ENCODE assay signal across 1 cellular context in genomic region chr22:17638432-17639237, GRCh38.
TF ChIP-seq lines count a peak whose summit lies in the region.

A gene with protein sequence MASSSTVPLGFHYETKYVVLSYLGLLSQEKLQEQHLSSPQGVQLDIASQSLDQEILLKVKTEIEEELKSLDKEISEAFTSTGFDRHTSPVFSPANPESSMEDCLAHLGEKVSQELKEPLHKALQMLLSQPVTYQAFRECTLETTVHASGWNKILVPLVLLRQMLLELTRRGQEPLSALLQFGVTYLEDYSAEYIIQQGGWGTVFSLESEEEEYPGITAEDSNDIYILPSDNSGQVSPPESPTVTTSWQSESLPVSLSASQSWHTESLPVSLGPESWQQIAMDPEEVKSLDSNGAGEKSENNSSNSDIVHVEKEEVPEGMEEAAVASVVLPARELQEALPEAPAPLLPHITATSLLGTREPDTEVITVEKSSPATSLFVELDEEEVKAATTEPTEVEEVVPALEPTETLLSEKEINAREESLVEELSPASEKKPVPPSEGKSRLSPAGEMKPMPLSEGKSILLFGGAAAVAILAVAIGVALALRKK (plus strand): TSS chr22:17638757. CDS start chr22:17655712, 16,955 bp downstream.

TF ChIP-seq in HepG2, 621 proteins besides CTCF, POLR2A, EP300 and RAD21 (continued from another document and continues in another):
- TF ChIP-seq, protein P1, sequence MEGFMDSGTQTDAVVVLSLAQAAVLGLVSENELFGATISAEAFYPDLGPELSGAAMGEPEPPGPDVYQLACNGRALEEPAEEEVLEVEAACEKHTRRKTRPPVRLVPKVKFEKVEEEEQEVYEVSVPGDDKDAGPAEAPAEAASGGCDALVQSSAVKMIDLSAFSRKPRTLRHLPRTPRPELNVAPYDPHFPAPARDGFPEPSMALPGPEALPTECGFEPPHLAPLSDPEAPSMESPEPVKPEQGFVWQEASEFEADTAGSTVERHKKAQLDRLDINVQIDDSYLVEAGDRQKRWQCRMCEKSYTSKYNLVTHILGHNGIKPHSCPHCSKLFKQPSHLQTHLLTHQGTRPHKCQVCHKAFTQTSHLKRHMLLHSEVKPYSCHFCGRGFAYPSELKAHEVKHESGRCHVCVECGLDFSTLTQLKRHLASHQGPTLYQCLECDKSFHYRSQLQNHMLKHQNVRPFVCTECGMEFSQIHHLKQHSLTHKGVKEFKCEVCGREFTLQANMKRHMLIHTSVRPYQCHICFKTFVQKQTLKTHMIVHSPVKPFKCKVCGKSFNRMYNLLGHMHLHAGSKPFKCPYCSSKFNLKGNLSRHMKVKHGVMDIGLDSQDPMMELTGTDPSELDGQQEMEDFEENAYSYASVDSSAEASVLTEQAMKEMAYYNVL (CRISPR knock-in tag; IDR thresholded peaks at IDR 0.05; ENCODE audit: borderline replicate concordance): peak; percentile 68; the same call in 1 of the 2 replicates
- TF ChIP-seq ZNF775 (CRISPR knock-in tag; IDR thresholded peaks at IDR 0.05; ENCODE audit: borderline replicate concordance) (no peak), ZNF546 (CRISPR knock-in tag; conservative IDR thresholded peaks at IDR 0.05) (no peak), ZNF556 (CRISPR knock-in tag; IDR thresholded peaks at IDR 0.05; ENCODE audit: borderline replicate concordance) (peak; percentile 48; the same call in 1 of the 2 replicates), PRMT3 (CRISPR knock-in tag; IDR thresholded peaks at IDR 0.05; ENCODE audit: borderline replicate concordance, low read depth) (peak; percentile 79; the same call in 1 of the 2 replicates), ELF3 (CRISPR knock-in tag; IDR thresholded peaks at IDR 0.05) (peak; percentile 44; the same call in 1 of the 2 replicates), ZNF572 (CRISPR knock-in tag; IDR thresholded peaks at IDR 0.05) (0 out of 2 replicates have a peak, but pooled peaks have one; percentile 83), HOXA9 (CRISPR knock-in tag; IDR thresholded peaks at IDR 0.05; ENCODE audit: borderline replicate concordance) (0 out of 2 replicates have a peak, but pooled peaks have one; percentile 22), IKZF4 (CRISPR knock-in tag; IDR thresholded peaks at IDR 0.05; ENCODE audit: borderline replicate concordance, low read depth, not compliant biosample characterization) (no peak), POGZ (CRISPR knock-in tag; IDR thresholded peaks at IDR 0.05) (peak; percentile 64), TFDP1 (CRISPR knock-in tag; IDR thresholded peaks at IDR 0.05; ENCODE audit: borderline replicate concordance) (peak; percentile 52; the same call in 1 of the 2 replicates), FOXP1 (IDR thresholded peaks at IDR 0.05) (no peak), FOXP1 (CRISPR knock-in tag; IDR thresholded peaks at IDR 0.05) (no peak), THAP9 (CRISPR knock-in tag; IDR thresholded peaks at IDR 0.05; ENCODE audit: borderline replicate concordance) (peak; percentile 59; the same call in 1 of the 2 replicates), NPAS2 (CRISPR knock-in tag; IDR thresholded peaks at IDR 0.05; ENCODE audit: borderline replicate concordance) (no peak), ZNF841 (CRISPR knock-in tag; IDR thresholded peaks at IDR 0.05; ENCODE audit: borderline replicate concordance) (no peak), ZNF749 (CRISPR knock-in tag; IDR thresholded peaks at IDR 0.05; ENCODE audit: borderline replicate concordance) (no peak; the same call in 1 of the 2 replicates), TAF1 (CRISPR knock-in tag; IDR thresholded peaks at IDR 0.05) (peak; percentile 98), ZNF552 (CRISPR knock-in tag; IDR thresholded peaks at IDR 0.05; ENCODE audit: borderline replicate concordance) (no peak; the same call in 1 of the 2 replicates), ZSCAN22 (CRISPR knock-in tag; IDR thresholded peaks at IDR 0.05) (no peak), GTF3A (CRISPR knock-in tag; conservative IDR thresholded peaks at IDR 0.05) (no peak), ZSCAN21 (CRISPR knock-in tag; IDR thresholded peaks at IDR 0.05; ENCODE audit: borderline replicate concordance) (peak; percentile 84; the same call in 1 of the 2 replicates), RFX5 (IDR thresholded peaks at IDR 0.05; ENCODE audit: low read depth, low read length) (no peak; the same call in 1 of the 2 replicates), ZNF660 (CRISPR knock-in tag; IDR thresholded peaks at IDR 0.05; ENCODE audit: borderline replicate concordance, low read depth) (no peak), HNF4G (IDR thresholded peaks at IDR 0.05; ENCODE audit: borderline replicate concordance, low read depth, low read length) (no peak), HNF4G (CRISPR knock-in tag; IDR thresholded peaks at IDR 0.05; ENCODE audit: borderline replicate concordance, low read depth) (0 out of 2 replicates have a peak, but pooled peaks have one; percentile 36), WIZ (CRISPR knock-in tag; IDR thresholded peaks at IDR 0.05) (no peak; the same call in 1 of the 2 replicates), NFE2L2 (IDR thresholded peaks at IDR 0.05; ENCODE audit: low read length) (no peak), PAWR (CRISPR knock-in tag; IDR thresholded peaks at IDR 0.05; ENCODE audit: borderline replicate concordance) (no peak), ZBTB49 (CRISPR knock-in tag; IDR thresholded peaks at IDR 0.05; ENCODE audit: borderline replicate concordance) (peak; percentile 74; the same call in 1 of the 2 replicates), GATA4 (IDR thresholded peaks at IDR 0.05; ENCODE audit: borderline replicate concordance, low read depth) (peak; percentile 25; the same call in 1 of the 2 replicates), GMEB2 (CRISPR knock-in tag; IDR thresholded peaks at IDR 0.05; ENCODE audit: low read depth) (peak; percentile 92), ZNF570 (CRISPR knock-in tag; IDR thresholded peaks at IDR 0.05; ENCODE audit: borderline replicate concordance) (no peak), MAFK (conservative IDR thresholded peaks at IDR 0.05 in 1 of 2, IDR thresholded peaks at IDR 0.05 in 1 of 2; ENCODE audit: low read length in 2 of 2) (no peak), KLF13 (CRISPR knock-in tag; IDR thresholded peaks at IDR 0.05) (0 out of 2 replicates have a peak, but pooled peaks have one; percentile 61), ZNF280D (CRISPR knock-in tag; IDR thresholded peaks at IDR 0.05) (no peak), FOXO1 (CRISPR knock-in tag; IDR thresholded peaks at IDR 0.05) (0 out of 2 replicates have a peak, but pooled peaks have one; percentile 24), ZNF569 (CRISPR knock-in tag; IDR thresholded peaks at IDR 0.05; ENCODE audit: borderline replicate concordance) (no peak)
- TF ChIP-seq, protein P2, sequence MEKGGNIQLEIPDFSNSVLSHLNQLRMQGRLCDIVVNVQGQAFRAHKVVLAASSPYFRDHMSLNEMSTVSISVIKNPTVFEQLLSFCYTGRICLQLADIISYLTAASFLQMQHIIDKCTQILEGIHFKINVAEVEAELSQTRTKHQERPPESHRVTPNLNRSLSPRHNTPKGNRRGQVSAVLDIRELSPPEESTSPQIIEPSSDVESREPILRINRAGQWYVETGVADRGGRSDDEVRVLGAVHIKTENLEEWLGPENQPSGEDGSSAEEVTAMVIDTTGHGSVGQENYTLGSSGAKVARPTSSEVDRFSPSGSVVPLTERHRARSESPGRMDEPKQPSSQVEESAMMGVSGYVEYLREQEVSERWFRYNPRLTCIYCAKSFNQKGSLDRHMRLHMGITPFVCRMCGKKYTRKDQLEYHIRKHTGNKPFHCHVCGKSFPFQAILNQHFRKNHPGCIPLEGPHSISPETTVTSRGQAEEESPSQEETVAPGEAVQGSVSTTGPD (CRISPR knock-in tag; IDR thresholded peaks at IDR 0.05): no peak; the same call in 1 of the 2 replicates
- TF ChIP-seq, protein P3, sequence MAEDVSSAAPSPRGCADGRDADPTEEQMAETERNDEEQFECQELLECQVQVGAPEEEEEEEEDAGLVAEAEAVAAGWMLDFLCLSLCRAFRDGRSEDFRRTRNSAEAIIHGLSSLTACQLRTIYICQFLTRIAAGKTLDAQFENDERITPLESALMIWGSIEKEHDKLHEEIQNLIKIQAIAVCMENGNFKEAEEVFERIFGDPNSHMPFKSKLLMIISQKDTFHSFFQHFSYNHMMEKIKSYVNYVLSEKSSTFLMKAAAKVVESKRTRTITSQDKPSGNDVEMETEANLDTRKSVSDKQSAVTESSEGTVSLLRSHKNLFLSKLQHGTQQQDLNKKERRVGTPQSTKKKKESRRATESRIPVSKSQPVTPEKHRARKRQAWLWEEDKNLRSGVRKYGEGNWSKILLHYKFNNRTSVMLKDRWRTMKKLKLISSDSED (CRISPR knock-in tag; IDR thresholded peaks at IDR 0.05): peak; percentile 72; the same call in 1 of the 2 replicates
- TF ChIP-seq, protein P4, sequence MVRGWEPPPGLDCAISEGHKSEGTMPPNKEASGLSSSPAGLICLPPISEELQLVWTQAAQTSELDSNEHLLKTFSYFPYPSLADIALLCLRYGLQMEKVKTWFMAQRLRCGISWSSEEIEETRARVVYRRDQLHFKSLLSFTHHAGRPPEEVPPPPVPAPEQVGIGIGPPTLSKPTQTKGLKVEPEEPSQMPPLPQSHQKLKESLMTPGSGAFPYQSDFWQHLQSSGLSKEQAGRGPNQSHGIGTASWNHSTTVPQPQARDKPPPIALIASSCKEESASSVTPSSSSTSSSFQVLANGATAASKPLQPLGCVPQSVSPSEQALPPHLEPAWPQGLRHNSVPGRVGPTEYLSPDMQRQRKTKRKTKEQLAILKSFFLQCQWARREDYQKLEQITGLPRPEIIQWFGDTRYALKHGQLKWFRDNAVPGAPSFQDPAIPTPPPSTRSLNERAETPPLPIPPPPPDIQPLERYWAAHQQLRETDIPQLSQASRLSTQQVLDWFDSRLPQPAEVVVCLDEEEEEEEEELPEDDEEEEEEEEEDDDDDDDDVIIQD (CRISPR knock-in tag; IDR thresholded peaks at IDR 0.05; ENCODE audit: low read depth): no peak
